Comparison of ENCODE assay signal across 22 cellular contexts in genomic region chr13:37797606-37798005, GRCh38.
"Had no signal": no experiment of that assay in that cellular context is flagged by ENCODE, and none has a peak within 500 bp of the region (broad histone marks: within the 10 kb centered on the region; RNA-seq: fewer than 3 reads in every experiment).

No MANE protein-coding gene starts in this region.

- H3K4me2 ChIP-seq: hepatocyte had no signal

- H3K4me1 ChIP-seq: esophagus muscularis mucosa, psoas muscle, right lobe of liver, spleen, transverse colon had no signal

- H3K27me3 Mint-ChIP-seq: central memory CD8-positive, alpha-beta T cell; stimulated activated naive B cell treated with anti-CD40 and anti-IgM and Interleukin-4, amounts not matched to agents 10 μg/mL and 1 μg/mL and 100 μg/mL, for 72 hours; stimulated activated naive CD8-positive, alpha-beta T cell treated with anti-CD3 and anti-CD28 coated beads, Interleukin-15, amount 100 ng/mL, for 72 hours had no signal

- DNase-seq: cortex of kidney; dorsolateral prefrontal cortex; effector CD8-positive, alpha-beta T cell; foreskin melanocyte; head of caudate nucleus; kidney glomerular epithelial cell; mammary epithelial cell; psoas muscle; retina; right lobe of liver; spleen; stimulated activated CD4-positive, alpha-beta T cell treated with anti-CD3 and anti-CD28 coated beads, Interleukin-15, amount 100 ng/mL, for 24 hours; stimulated activated CD4-positive, alpha-beta T cell treated with anti-CD3 and anti-CD28 coated beads, Interleukin-1b, Interleukin-23, amount 100 ng/mL, for 48 hours; stimulated activated CD4-positive, alpha-beta T cell treated with anti-CD3 and anti-CD28 coated beads, Interleukin-4, amount 100 ng/mL, for 4 hours; stimulated activated naive B cell treated with anti-CD40 and anti-IgM and Interleukin-4, amounts not matched to agents 10 μg/mL and 1 μg/mL and 100 μg/mL, for 72 hours; stimulated activated naive CD8-positive, alpha-beta T cell treated with anti-CD3 and anti-CD28 coated beads, Interleukin-15, amount 100 ng/mL, for 72 hours; transverse colon had no signal

- H2AFZ ChIP-seq: hepatocyte had no signal

- H3K4me3 Mint-ChIP-seq: central memory CD8-positive, alpha-beta T cell; nephron; stimulated activated naive B cell treated with anti-CD40 and anti-IgM and Interleukin-4, amounts not matched to agents 10 μg/mL and 1 μg/mL and 100 μg/mL, for 72 hours; stimulated activated naive CD8-positive, alpha-beta T cell treated with anti-CD3 and anti-CD28 coated beads, Interleukin-15, amount 100 ng/mL, for 72 hours had no signal

- H3K9me3 ChIP-seq: esophagus muscularis mucosa, psoas muscle, right lobe of liver, spleen, thoracic aorta, transverse colon had no signal

- H3K4me1 Mint-ChIP-seq: central memory CD8-positive, alpha-beta T cell; stimulated activated naive B cell treated with anti-CD40 and anti-IgM and Interleukin-4, amounts not matched to agents 10 μg/mL and 1 μg/mL and 100 μg/mL, for 72 hours; stimulated activated naive CD8-positive, alpha-beta T cell treated with anti-CD3 and anti-CD28 coated beads, Interleukin-15, amount 100 ng/mL, for 72 hours had no signal

- H3K27me3 ChIP-seq: dorsolateral prefrontal cortex, esophagus muscularis mucosa, hepatocyte, right lobe of liver, spleen, transverse colon had no signal

- H3K9me3 Mint-ChIP-seq: nephron; stimulated activated naive B cell treated with anti-CD40 and anti-IgM and Interleukin-4, amounts not matched to agents 10 μg/mL and 1 μg/mL and 100 μg/mL, for 72 hours had no signal

- H3K27ac ChIP-seq: dorsolateral prefrontal cortex, esophagus muscularis mucosa, hepatocyte, psoas muscle, right lobe of liver, spleen, thoracic aorta, transverse colon had no signal

- ATAC-seq: psoas muscle; right lobe of liver; stimulated activated naive B cell treated with anti-CD40 and anti-IgM and Interleukin-4, amounts not matched to agents 10 μg/mL and 1 μg/mL and 100 μg/mL, for 72 hours; stimulated activated naive CD8-positive, alpha-beta T cell treated with anti-CD3 and anti-CD28 coated beads, Interleukin-15, amount 100 ng/mL, for 72 hours had no signal

- H3K36me3 ChIP-seq: esophagus muscularis mucosa, right lobe of liver, spleen, thoracic aorta, transverse colon had no signal

- H3K36me3 Mint-ChIP-seq: stimulated activated naive B cell treated with anti-CD40 and anti-IgM and Interleukin-4, amounts not matched to agents 10 μg/mL and 1 μg/mL and 100 μg/mL, for 72 hours had no signal

- H3K79me2 ChIP-seq: hepatocyte had no signal

- H3K27ac Mint-ChIP-seq: nephron; stimulated activated naive B cell treated with anti-CD40 and anti-IgM and Interleukin-4, amounts not matched to agents 10 μg/mL and 1 μg/mL and 100 μg/mL, for 72 hours; stimulated activated naive CD8-positive, alpha-beta T cell treated with anti-CD3 and anti-CD28 coated beads, Interleukin-15, amount 100 ng/mL, for 72 hours had no signal

- H3K4me3 ChIP-seq: dorsolateral prefrontal cortex, esophagus muscularis mucosa, hepatocyte, psoas muscle, right lobe of liver, spleen, thoracic aorta, transverse colon had no signal
